ENCODE assay signal across 26 cellular contexts in the genomic region with DNA sequence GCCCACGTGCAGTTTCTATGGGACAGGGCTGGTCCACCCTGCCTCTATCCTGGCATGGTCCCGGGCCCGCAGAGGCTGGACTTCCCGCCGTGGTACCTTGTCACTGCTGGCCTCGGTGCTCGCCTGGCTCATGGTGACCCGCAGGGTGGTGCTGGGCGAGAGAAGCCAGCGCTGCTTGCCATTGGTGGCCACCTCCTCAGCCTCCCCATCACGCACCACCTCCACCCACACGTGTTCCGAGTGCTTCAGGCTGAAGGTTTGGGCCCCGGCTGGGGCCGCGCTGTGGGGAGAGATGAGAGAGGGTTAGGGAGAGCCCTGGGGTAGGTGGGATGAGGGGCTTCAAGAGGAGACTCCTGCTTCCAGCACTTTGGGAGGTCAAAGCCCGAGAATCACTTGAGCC. TPM values are rescaled to one million over a fixed set of nuclear protein-coding genes. Genes with fewer than 3 reads are reported as not detected.
DNase-seq lines count a peak whose midpoint lies in the region; ATAC-seq, FAIRE-seq and TF ChIP-seq lines count a peak whose summit lies in the region.
"Had no signal": no experiment of that assay in that cellular context is flagged by ENCODE, and none has a peak within 500 bp of the region (broad histone marks: within the 10 kb centered on the region; RNA-seq: fewer than 3 reads in every experiment).

No MANE protein-coding gene starts in this region.

- H3K4me1 ChIP-seq in H1 (replicated peaks in 1 of 4; ENCODE audit: control insufficient read depth in 3 of 4, insufficient read depth in 4 of 4, low read length in 3 of 4) (no peaks in the 10 kb centered on the region), neutrophil (ENCODE audit: control insufficient read depth in 1 of 2, insufficient read depth in 1 of 2, low read depth in 1 of 2, low read length in 1 of 2) (peaks cover 40 to 49% of the 10 kb centered on the region in 2 experiments), psoas muscle (peaks cover 61% of the 10 kb centered on the region)
- H3K4me1 ChIP-seq: A549 had no signal

- no peaks in the 10 kb centered on the region for H3K36me3 Mint-ChIP-seq in activated T-cell treated with anti-CD3 and anti-CD28 coated beads, Interleukin-2, amount 50 U/mL, for 24 hours (ENCODE audit: low read depth)
- H3K36me3 Mint-ChIP-seq: CD8-positive, alpha-beta T cell had no signal

- no peak for TF ChIP-seq RAD21 in H1 (IDR thresholded peaks at IDR 0.05 in 1 of 2, conservative IDR thresholded peaks at IDR 0.05 in 1 of 2; ENCODE audit: low read depth in 2 of 2, low read length in 2 of 2)

- H4K5ac ChIP-seq in H1 (ENCODE audit: insufficient read length, low read depth, low read length) = no peak overlapping the region

- CTCF ChIA-PET in H1 (lab: Charles Lee; ENCODE audit: partially characterized antibody) = interaction anchor here (1.8 to 2.8 kb wide), 2 partner anchors 44 to 132 kb away, joined by 6 to 7 read pairs; no protein-coding TSS in a partner anchor

- no peak for ATAC-seq in psoas muscle
- ATAC-seq: A549; CD8-positive, alpha-beta T cell; GM12878 had no signal

- H3K27ac Mint-ChIP-seq in activated T-cell treated with anti-CD3 and anti-CD28 coated beads, Interleukin-2, amount 50 U/mL, for 24 hours = no peak overlapping the region
- H3K27ac Mint-ChIP-seq: B cell; CD4-positive, alpha-beta T cell; CD8-positive, alpha-beta T cell had no signal

- POLR2A ChIA-PET in H1 (lab: Charles Lee; ENCODE audit: partially characterized antibody) = no interaction called here

- H3K18ac ChIP-seq in H1 (ENCODE audit: extremely low read depth, low read length) = no peak overlapping the region

- no peak for FAIRE-seq in H1 (lab: Jason Lieb, UNC)
- FAIRE-seq: A549, D721Med, GM12878, GM12892, GM18507 had no signal

- no peak overlapping the region for H3K4me3 Mint-ChIP-seq in activated T-cell treated with anti-CD3 and anti-CD28 coated beads, Interleukin-2, amount 50 U/mL, for 24 hours
- H3K4me3 Mint-ChIP-seq: B cell; CD4-positive, alpha-beta T cell; CD8-positive, alpha-beta T cell had no signal

- no peaks in the 10 kb centered on the region; a peak in 1 of 7 replicates for H3K27me3 ChIP-seq in H1 (replicated peaks in 1 of 4; ENCODE audit: control insufficient read depth in 3 of 4, extremely low read depth in 1 of 4, insufficient read depth in 3 of 4, low read length in 3 of 4)
- no peaks in the 10 kb centered on the region for H3K27me3 ChIP-seq in neutrophil
- H3K27me3 ChIP-seq in psoas muscle (ENCODE audit: insufficient read depth in 3 of 3, low read length in 2 of 3) = no peaks in the 10 kb centered on the region
- H3K27me3 ChIP-seq: BLaER1 treated with 17β-estradiol and CSF1 and Interleukin-3, amounts not matched to agents 10 nM and 100 nM had no signal

- no peaks in the 10 kb centered on the region for H3K4me1 Mint-ChIP-seq in activated T-cell treated with anti-CD3 and anti-CD28 coated beads, Interleukin-2, amount 50 U/mL, for 24 hours (ENCODE audit: low read depth)
- H3K4me1 Mint-ChIP-seq: B cell had no signal

- no peak overlapping the region for H2BK12ac ChIP-seq in H1 (ENCODE audit: low read depth, low read length)

- no peaks in the 10 kb centered on the region for H3K23me2 ChIP-seq in H1 (ENCODE audit: low read depth, low read length)

- TF ChIP-seq CTCF in H1 (IDR thresholded peaks at IDR 0.05; ENCODE audit: control extremely low read depth in 1 of 3, insufficient read depth in 1 of 3, low read depth in 1 of 3, low read length in 3 of 3) (no peak), neutrophil (IDR thresholded peaks at IDR 0.05) (no peak), psoas muscle (IDR thresholded peaks at IDR 0.05) (no peak)

- no peaks in the 10 kb centered on the region for H3K79me2 ChIP-seq in H1 (ENCODE audit: control insufficient read depth in 1 of 2, insufficient read depth in 2 of 2, low read length in 2 of 2)

- H2BK5ac ChIP-seq in H1 (ENCODE audit: low read depth, low read length) = no peak overlapping the region

- H2AFZ ChIP-seq in H1 (ENCODE audit: low read length) = no peak overlapping the region

- H2AK5ac ChIP-seq in H1 (ENCODE audit: low read depth, low read length) = no peak overlapping the region

- H4K20me1 ChIP-seq in H1 (replicated peaks in 1 of 2; ENCODE audit: control insufficient read depth in 1 of 2, insufficient read depth in 2 of 2, low read length in 2 of 2) = no peaks in the 10 kb centered on the region
- H4K20me1 ChIP-seq: BLaER1 treated with 17β-estradiol and CSF1 and Interleukin-3, amounts not matched to agents 10 nM and 100 nM had no signal

- H3K4me3 ChIP-seq in H1 (ENCODE audit: extremely low read depth in 1 of 4, insufficient read depth in 2 of 4, low read depth in 3 of 4, low read length in 4 of 4) (no peak overlapping the region), neutrophil (ENCODE audit: low read depth in 1 of 2, low read length in 1 of 2) (no peak overlapping the region), psoas muscle (no peak overlapping the region)
- H3K4me3 ChIP-seq: A549; BLaER1 treated with 17β-estradiol and CSF1 and Interleukin-3, amounts not matched to agents 10 nM and 100 nM; GM12878 had no signal

- H3K9me3 Mint-ChIP-seq in activated T-cell treated with anti-CD3 and anti-CD28 coated beads, Interleukin-2, amount 50 U/mL, for 24 hours = no peaks in the 10 kb centered on the region
- H3K9me3 Mint-ChIP-seq: CD4-positive, alpha-beta T cell; CD8-positive, alpha-beta T cell had no signal

- H3K36me3 ChIP-seq in H1 (ENCODE audit: control insufficient read depth in 2 of 4, insufficient read depth in 4 of 4, low read length in 3 of 4) (no peaks in the 10 kb centered on the region), neutrophil (peaks cover 86% of the 10 kb centered on the region), psoas muscle (ENCODE audit: insufficient read depth in 1 of 2, low read depth in 1 of 2) (peaks cover 0 to 81% of the 10 kb centered on the region in 2 donors)
- H3K36me3 ChIP-seq: BLaER1 treated with 17β-estradiol and CSF1 and Interleukin-3, amounts not matched to agents 10 nM and 100 nM had no signal

- H3K27me3 Mint-ChIP-seq in activated T-cell treated with anti-CD3 and anti-CD28 coated beads, Interleukin-2, amount 50 U/mL, for 24 hours = peaks cover 8% of the 10 kb centered on the region

- DNase-seq in H1 (ENCODE audit: low read depth in 1 of 2, low spot score in 2 of 2) = no peak
- no peak for DNase-seq in psoas muscle
- DNase-seq in substantia nigra (lab: John Stamatoyannopoulos, UW) = no peak
- DNase-seq in middle frontal gyrus (ENCODE audit: extremely low spot score, low spot score) = no peak
- DNase-seq in DMS53 (lab: John Stamatoyannopoulos, UW) = no peak
- no peak for DNase-seq in activated T-cell treated with anti-CD3 and anti-CD28 coated beads, Interleukin-2, amount 50 U/mL, for 24 hours
- DNase-seq: AML-193; Caco-2; Calu3; CD4-positive, alpha-beta T cell; CD8-positive, alpha-beta T cell; DMS79; DND-41; EL; GDM1 had no signal

- H3K14ac ChIP-seq in H1 (ENCODE audit: insufficient read length) = no peak overlapping the region

- no peaks in the 10 kb centered on the region for H3K79me1 ChIP-seq in H1 (ENCODE audit: low read depth, low read length)

- H2BK15ac ChIP-seq in H1 (ENCODE audit: low read length) = no peak overlapping the region

- 94% methylated on average over 17 of the region's 17 CpGs; no CpG with 5 or more reads in 1 of the 2 experiments for WGBS in H1 (ENCODE audit: extremely low coverage in 1 of 2, insufficient coverage in 1 of 2, insufficient read length in 1 of 2, insufficient replicate concordance in 2 of 2, low coverage in 1 of 2, low lambda C conversion rate in 2 of 2, missing lambda C conversion rate in 1 of 2), 2 experiments
- WGBS in psoas muscle, 3 donors = 87 to 95% (median 88%) methylated on average over 17 of the region's 17 CpGs

- no peak overlapping the region for H3K9ac ChIP-seq in H1 (replicated peaks in 1 of 4; ENCODE audit: extremely low read depth in 1 of 4, low read depth in 3 of 4, low read length in 3 of 4)
- H3K9ac ChIP-seq: BLaER1 treated with 17β-estradiol and CSF1 and Interleukin-3, amounts not matched to agents 10 nM and 100 nM had no signal

- no peak overlapping the region for H3K27ac ChIP-seq in H1 (ENCODE audit: low read depth, low read length)
- H3K27ac ChIP-seq in neutrophil = peak overlapping the region; percentile 25
- H3K27ac ChIP-seq in psoas muscle = peak overlapping the region; percentile 36
- H3K27ac ChIP-seq in substantia nigra (ENCODE audit: low read depth, low read length, poor library complexity, severe bottlenecking) = peak overlapping the region; percentile 26
- H3K27ac ChIP-seq: 22Rv1; A549; BLaER1 treated with 17β-estradiol and CSF1 and Interleukin-3, amounts not matched to agents 10 nM and 100 nM; C4-2B had no signal

- TF ChIP-seq EP300 in H1 (IDR thresholded peaks at IDR 0.05; ENCODE audit: borderline replicate concordance in 1 of 2, low read depth in 2 of 2, low read length in 2 of 2) = no peak

- intact Hi-C loops in psoas muscle (cut with DNase I) = no loop called here

- no peak overlapping the region for H3K4ac ChIP-seq in H1 (replicated peaks; ENCODE audit: insufficient read length, low read depth, low read length)

- H2BK120ac ChIP-seq in H1 (replicated peaks; ENCODE audit: low read depth, low read length) = no peak overlapping the region

- no peak overlapping the region for H3K56ac ChIP-seq in H1 (replicated peaks; ENCODE audit: insufficient read length, low read depth, low read length)

- H4K8ac ChIP-seq in H1 (ENCODE audit: extremely low read depth, insufficient read depth, low read length) = peak overlapping the region; percentile 86

- TF ChIP-seq POLR2A in H1 (IDR thresholded peaks at IDR 0.05; ENCODE audit: control extremely low read depth in 1 of 2, low read depth in 2 of 2, low read length in 2 of 2) = no peak

- no peak overlapping the region for H3K23ac ChIP-seq in H1 (ENCODE audit: insufficient read length)

- no peak overlapping the region for H2BK20ac ChIP-seq in H1 (ENCODE audit: low read length)

- no peak overlapping the region for H3K4me2 ChIP-seq in H1 (ENCODE audit: insufficient read depth in 1 of 2, low read depth in 2 of 2, low read length in 2 of 2)
- H3K4me2 ChIP-seq: A549; BLaER1 treated with 17β-estradiol and CSF1 and Interleukin-3, amounts not matched to agents 10 nM and 100 nM had no signal

- H3K9me3 ChIP-seq in H1 (ENCODE audit: insufficient read depth in 2 of 2, low read depth in 1 of 2, low read length in 1 of 2) (no peaks in the 10 kb centered on the region), neutrophil (no peaks in the 10 kb centered on the region), psoas muscle (no peaks in the 10 kb centered on the region)
- H3K9me3 ChIP-seq: A549; BLaER1 treated with 17β-estradiol and CSF1 and Interleukin-3, amounts not matched to agents 10 nM and 100 nM; Caco-2 had no signal

- no peak overlapping the region for H4K91ac ChIP-seq in H1 (replicated peaks; ENCODE audit: insufficient read length, low read length)

RNA-seq across cellular contexts. Expression of a gene that starts 14.5 kb away (rescaled TPM):
- total RNA-seq in H1 (2021; fragmentation: NEBNext Ultra II Directional; extraction: Animal tissue kit (Norgen Biotek cat#: 25700)) = 5.8 and 7.5 TPM in 2 replicates
- polyA plus RNA-seq in H1 (2011; rRNA removed) = 1.6 and 2.5 TPM in 2 replicates
- 1.8 TPM for polyA plus RNA-seq in H1 (2011; cell fraction: cytosol; rRNA removed)
- 4.4 TPM for polyA plus RNA-seq in H1 (2011; cell fraction: nucleus; rRNA removed)
- polyA plus RNA-seq in H1 (2012, experiment 1 of 2) = 2.3 to 3.3 TPM (median 2.8 TPM) in 4 replicates
- 2.3 TPM for polyA plus RNA-seq in H1 (2012, experiment 2 of 2)
- 4.0 TPM for polyA plus RNA-seq in H1 (2013, experiment 1 of 2)
- 4.2 TPM for polyA plus RNA-seq in H1 (2013, experiment 2 of 2)
- 2.2 and 3.9 TPM in 2 replicates for polyA minus RNA-seq in H1 (2011; rRNA and poly(A)+ RNA removed)
- polyA minus RNA-seq in H1 (2011; cell fraction: cytosol; rRNA and poly(A)+ RNA removed) = 2.1 TPM
- polyA minus RNA-seq in H1 (2011; cell fraction: nucleus; rRNA and poly(A)+ RNA removed) = 2.8 TPM
- 100 to 1,000 TPM; 198 to 956 (median 431) TPM for total RNA-seq in psoas muscle
- 100 to 1,000 TPM in 1 of 3 donors, 10 to 100 TPM in 2; 58.1 to 101 (median 58.3) TPM for polyA plus RNA-seq in psoas muscle
- total RNA-seq: A172; CD8-positive, alpha-beta T cell had no signal

RNA-seq across cellular contexts. Expression of a gene that starts 51.0 kb away (rescaled TPM):
- 90.7 and 98.7 TPM in 2 replicates for total RNA-seq in H1 (2021; fragmentation: NEBNext Ultra II Directional; extraction: Animal tissue kit (Norgen Biotek cat#: 25700))
- 67.1 and 84.0 TPM in 2 replicates for polyA plus RNA-seq in H1 (2011; rRNA removed)
- polyA plus RNA-seq in H1 (2011; cell fraction: cytosol; rRNA removed) = 94.6 TPM
- polyA plus RNA-seq in H1 (2011; cell fraction: nucleus; rRNA removed) = 57.2 TPM
- 73.0 to 88.0 TPM (median 79.9 TPM) in 4 replicates for polyA plus RNA-seq in H1 (2012, experiment 1 of 2)
- 65.6 TPM for polyA plus RNA-seq in H1 (2012, experiment 2 of 2)
- 100 TPM for polyA plus RNA-seq in H1 (2013, experiment 1 of 2)
- polyA plus RNA-seq in H1 (2013, experiment 2 of 2) = 91.9 TPM
- 121 and 172 TPM in 2 replicates for polyA minus RNA-seq in H1 (2011; rRNA and poly(A)+ RNA removed)
- polyA minus RNA-seq in H1 (2011; cell fraction: cytosol; rRNA and poly(A)+ RNA removed) = 41.2 TPM
- polyA minus RNA-seq in H1 (2011; cell fraction: nucleus; rRNA and poly(A)+ RNA removed) = 36.9 TPM
- 100 to 1,000 TPM; 190 to 319 (median 208) TPM for total RNA-seq in psoas muscle
- polyA plus RNA-seq in psoas muscle = 100 to 1,000 TPM; 266 to 452 (median 280) TPM

Comparison
In these comparisons a context has a peak if more than half of its experiments do, and no peak if none do; other contexts are left out.
1. RNA of a gene that starts 14.5 kb away (total RNA-seq): 198 to 956 TPM in psoas muscle; 5.8 to 7.5 TPM in H1; every median in the first group is over 10 times any median in the second.